ENCODE assay signal across 8 cellular contexts in the genomic region with DNA sequence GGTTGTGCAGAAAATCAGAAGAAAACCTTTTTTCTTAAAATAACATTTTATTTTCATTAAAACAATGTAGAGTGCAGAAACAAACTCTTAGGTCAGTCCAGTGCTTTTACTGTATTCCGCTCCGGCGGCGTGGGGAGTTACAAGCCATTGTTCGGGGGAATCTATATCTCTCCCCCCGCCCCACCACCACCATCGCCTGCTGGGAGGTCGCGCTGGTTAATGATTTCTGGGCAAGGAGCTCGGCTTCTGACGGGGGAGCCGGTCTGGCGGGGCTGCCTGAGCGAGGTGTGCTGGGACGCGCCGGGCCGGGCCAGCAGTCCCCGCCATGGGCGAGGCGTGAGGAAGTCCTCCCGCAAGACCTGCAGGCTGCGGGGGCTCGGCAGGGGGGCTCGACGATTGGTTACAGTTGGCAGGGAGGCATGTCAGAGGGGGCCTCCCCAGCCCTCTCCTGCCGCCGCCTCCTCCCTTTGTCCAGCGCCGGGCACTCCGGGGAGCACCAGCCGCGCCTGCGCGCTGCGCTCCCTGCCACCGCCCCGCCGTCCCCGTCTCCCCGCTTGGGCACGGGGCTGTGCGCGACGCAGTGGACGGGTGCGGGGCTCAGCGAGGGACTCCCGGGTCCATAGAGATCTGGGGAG. TPM values are rescaled to one million over a fixed set of nuclear protein-coding genes. Genes with fewer than 3 reads are reported as not detected.
DNase-seq lines count a peak whose midpoint lies in the region; ATAC-seq and TF ChIP-seq lines count a peak whose summit lies in the region.

No MANE protein-coding gene starts in this region.

- peaks cover 55% of the 10 kb centered on the region for H3K4me1 Mint-ChIP-seq in activated naive CD8-positive, alpha-beta T cell treated with anti-CD3 and anti-CD28 coated beads, Interleukin-2, amount 50 U/mL, for 24 hours

- DNase-seq in GDM1 (lab: John Stamatoyannopoulos, UW) (peak; percentile 60), RPMI8226 (peak; percentile 64), cardiac muscle cell (ENCODE audit: low read depth in 1 of 2, low spot score in 1 of 2) (peak; percentile 79 to 89), omental fat pad (ENCODE audit: low spot score) (no peak)
- DNase-seq in activated naive CD8-positive, alpha-beta T cell treated with anti-CD3 and anti-CD28 coated beads, Interleukin-2, amount 50 U/mL, for 24 hours = peak; percentile 66

- TF ChIP-seq CTCF in cardiac muscle cell (IDR thresholded peaks at IDR 0.05; ENCODE audit: low read depth, low read length) (no peak), omental fat pad (IDR thresholded peaks at IDR 0.05) (no peak)

- H3K36me3 Mint-ChIP-seq in activated naive CD8-positive, alpha-beta T cell treated with anti-CD3 and anti-CD28 coated beads, Interleukin-2, amount 50 U/mL, for 24 hours (ENCODE audit: low read depth) = peaks cover 20% of the 10 kb centered on the region

- H3K27me3 Mint-ChIP-seq in activated naive CD8-positive, alpha-beta T cell treated with anti-CD3 and anti-CD28 coated beads, Interleukin-2, amount 50 U/mL, for 24 hours = peaks cover 8% of the 10 kb centered on the region

- H3K27ac ChIP-seq in cardiac muscle cell = peak overlapping the region; percentile 94

- H3K36me3 ChIP-seq in cardiac muscle cell = peaks cover 13% of the 10 kb centered on the region

- H3K4me3 ChIP-seq in cardiac muscle cell = peak overlapping the region; percentile 38

- no peaks in the 10 kb centered on the region for H3K9me3 ChIP-seq in cardiac muscle cell (ENCODE audit: low read depth)

- no peaks in the 10 kb centered on the region for H3K9me3 Mint-ChIP-seq in activated naive CD8-positive, alpha-beta T cell treated with anti-CD3 and anti-CD28 coated beads, Interleukin-2, amount 50 U/mL, for 24 hours

- H3K4me1 ChIP-seq in cardiac muscle cell (ENCODE audit: low read depth) = peaks cover 35% of the 10 kb centered on the region

- H3K27ac Mint-ChIP-seq in activated naive CD8-positive, alpha-beta T cell treated with anti-CD3 and anti-CD28 coated beads, Interleukin-2, amount 50 U/mL, for 24 hours = peak overlapping the region; percentile 97

- H3K4me3 Mint-ChIP-seq in activated naive CD8-positive, alpha-beta T cell treated with anti-CD3 and anti-CD28 coated beads, Interleukin-2, amount 50 U/mL, for 24 hours = peak overlapping the region; percentile 95

- ATAC-seq in HG03354 (IDR thresholded peaks at IDR 0.05; ENCODE audit: poor library complexity, severe bottlenecking, unreplicated experiment) = peak; percentile 32
- ATAC-seq in activated naive CD8-positive, alpha-beta T cell treated with anti-CD3 and anti-CD28 coated beads, Interleukin-2, amount 50 U/mL, for 24 hours = peak; percentile 29
- ATAC-seq in omental fat pad (ENCODE audit: low FRiP score) = peak; percentile 26
- no peak for ATAC-seq in GM21717 (IDR thresholded peaks at IDR 0.05; ENCODE audit: unreplicated experiment)
- no peak for ATAC-seq in GM21786 (IDR thresholded peaks at IDR 0.05; ENCODE audit: unreplicated experiment)

- H3K27me3 ChIP-seq in cardiac muscle cell = no peaks in the 10 kb centered on the region

RNA-seq across cellular contexts. Expression of a gene that starts 1.0 kb away (rescaled TPM):
- total RNA-seq in cardiac muscle cell = 200 and 260 TPM in 2 replicates
- polyA plus RNA-seq in cardiac muscle cell = 177 and 191 TPM in 2 replicates
- total RNA-seq in omental fat pad = 100 to 1,000 TPM; 201 to 329 (median 213) TPM

Comparison
In these comparisons a context has a peak if more than half of its experiments do, and no peak if none do; other contexts are left out.
1. ATAC-seq: peak in HG03354 (single experiment), activated naive CD8-positive, alpha-beta T cell treated with anti-CD3 and anti-CD28 coated beads, Interleukin-2, amount 50 U/mL, for 24 hours (single experiment) and omental fat pad (single experiment); none in GM21717 (single experiment) and GM21786 (single experiment).